In genomic region chr7:142805350-142806020, GRCh38 we compare ENCODE assay signal across 18 cellular contexts. TPM values are rescaled to one million over a fixed set of nuclear protein-coding genes. Genes with fewer than 3 reads are reported as not detected.
DNase-seq lines count a peak whose midpoint lies in the region; ATAC-seq and TF ChIP-seq lines count a peak whose summit lies in the region.
"Had no signal": no experiment of that assay in that cellular context is flagged by ENCODE, and none has a peak within 500 bp of the region (broad histone marks: within the 10 kb centered on the region; RNA-seq: fewer than 3 reads in every experiment).

No MANE protein-coding gene starts in this region.

- no TSS peak for BruUV-seq in mammary epithelial cell (replicated peaks; lab: Mats Ljungman, UMichigan)

- H3K9me3 ChIP-seq in BLaER1 treated with 17β-estradiol and CSF1 and Interleukin-3, amounts not matched to agents 10 nM and 100 nM (replicated peaks in 1 of 11) = no peaks in the 10 kb centered on the region
- no peaks in the 10 kb centered on the region for H3K9me3 ChIP-seq in DOHH2 (ENCODE audit: control insufficient read depth, insufficient read depth, low read length)
- no peaks in the 10 kb centered on the region for H3K9me3 ChIP-seq in mammary epithelial cell (replicated peaks; ENCODE audit: insufficient read depth, low read length)
- H3K9me3 ChIP-seq: adrenal gland, BE2C, left ventricle myocardium inferior, psoas muscle had no signal

- no peaks in the 10 kb centered on the region for H4K20me1 ChIP-seq in BLaER1 treated with 17β-estradiol and CSF1 and Interleukin-3, amounts not matched to agents 10 nM and 100 nM
- H4K20me1 ChIP-seq in DOHH2 (ENCODE audit: control insufficient read depth, insufficient read depth, low read depth, low read length) = no peaks in the 10 kb centered on the region
- no peaks in the 10 kb centered on the region for H4K20me1 ChIP-seq in mammary epithelial cell (ENCODE audit: insufficient read depth, low read length)

- intact Hi-C loops in mammary epithelial cell (cut with micrococcal nuclease) = no loop called here

- TF ChIP-seq CTCF in DOHH2 (IDR thresholded peaks at IDR 0.05; ENCODE audit: low read depth, low read length, poor library complexity, severe bottlenecking) = no peak
- TF ChIP-seq CTCF in mammary epithelial cell (conservative IDR thresholded peaks at IDR 0.05 in 1 of 2, IDR thresholded peaks at IDR 0.05 in 1 of 2; ENCODE audit: extremely low read depth in 1 of 2, insufficient read depth in 1 of 2, low read depth in 1 of 2, low read length in 2 of 2) = no peak
- TF ChIP-seq CTCF in progenitor cell of endocrine pancreas (IDR thresholded peaks at IDR 0.05; ENCODE audit: unreplicated experiment) = no peak

- ATAC-seq in activated CD8-positive, alpha-beta T cell treated with anti-CD3 and anti-CD28 coated beads, Interleukin-2, amount 10 ng/mL, durations not matched to agents 7 days and 5 days = no peak
- ATAC-seq in GM18511 (IDR thresholded peaks at IDR 0.05; ENCODE audit: unreplicated experiment) = no peak
- ATAC-seq: psoas muscle had no signal

- dilution Hi-C loops in mammary epithelial cell (cut with HindIII; ENCODE audit: low sequenced_read_pairs) = no loop called here

- peak; percentile 21 for DNase-seq in activated CD8-positive, alpha-beta T cell treated with anti-CD3 and anti-CD28 coated beads, Interleukin-2, amount 10 ng/mL, durations not matched to agents 7 days and 5 days
- DNase-seq in immature natural killer cell (no peak), NCI-H446 treated with DMSO at 0.1 percent for 48 hours (lab: John Stamatoyannopoulos, UW) (no peak), mammary epithelial cell (no peak), progenitor cell of endocrine pancreas (ENCODE audit: low spot score, unreplicated experiment) (no peak)
- DNase-seq: adrenal gland, BE2C, caudate nucleus, HFFc6, KG1, left ventricle myocardium inferior, psoas muscle, SHP77 treated with DMSO at 0.1 percent for 48 hours had no signal

- H3K36me3 Mint-ChIP-seq in activated CD8-positive, alpha-beta T cell treated with anti-CD3 and anti-CD28 coated beads, Interleukin-2, amount 10 ng/mL, durations not matched to agents 7 days and 5 days (ENCODE audit: low read depth) = peaks cover 55% of the 10 kb centered on the region
- H3K36me3 Mint-ChIP-seq in immature natural killer cell (peaks cover 32 to 42% (median 39%) of the 10 kb centered on the region in 3 donors), progenitor cell of endocrine pancreas (ENCODE audit: insufficient read depth) (no peaks in the 10 kb centered on the region)

- H3K4me1 ChIP-seq in BLaER1 treated with 17β-estradiol and CSF1 and Interleukin-3, amounts not matched to agents 10 nM and 100 nM = peaks cover 15 to 63% (median 58%) of the 10 kb centered on the region in 10 experiments
- H3K4me1 ChIP-seq in DOHH2 (ENCODE audit: control insufficient read depth, low read length) (peaks cover 76% of the 10 kb centered on the region), mammary epithelial cell (ENCODE audit: insufficient read depth, low read length) (no peaks in the 10 kb centered on the region)
- H3K4me1 ChIP-seq: adrenal gland, BE2C, left ventricle myocardium inferior, psoas muscle had no signal

- H3K79me2 ChIP-seq in DOHH2 (ENCODE audit: control insufficient read depth, low read length) (peaks cover 2% of the 10 kb centered on the region), mammary epithelial cell (ENCODE audit: insufficient read depth, low read length) (no peaks in the 10 kb centered on the region)

- in situ Hi-C loops in mammary epithelial cell (cut with MboI; ENCODE audit: low sequenced_read_pairs in 2 of 2) = loop anchor here in 1 of 2 donors (25.0 kb wide), 1 partner anchor 168 kb away; no protein-coding TSS in a partner anchor

- peak overlapping the region; percentile 9 for H3K4me3 Mint-ChIP-seq in activated CD8-positive, alpha-beta T cell treated with anti-CD3 and anti-CD28 coated beads, Interleukin-2, amount 10 ng/mL, durations not matched to agents 7 days and 5 days
- peak overlapping the region; percentile 70 to 83 (median 72) for H3K4me3 Mint-ChIP-seq in immature natural killer cell
- H3K4me3 Mint-ChIP-seq in progenitor cell of endocrine pancreas (ENCODE audit: low read depth) = no peak overlapping the region
- H3K4me3 Mint-ChIP-seq: HFFc6 had no signal

- H3K36me3 ChIP-seq in BLaER1 treated with 17β-estradiol and CSF1 and Interleukin-3, amounts not matched to agents 10 nM and 100 nM = no peaks in the 10 kb centered on the region
- peaks cover 60% of the 10 kb centered on the region for H3K36me3 ChIP-seq in DOHH2 (ENCODE audit: control insufficient read depth, low read length)
- no peaks in the 10 kb centered on the region for H3K36me3 ChIP-seq in mammary epithelial cell (ENCODE audit: insufficient read depth, low read length)
- H3K36me3 ChIP-seq: adrenal gland, BE2C, left ventricle myocardium inferior had no signal

- CTCF ChIA-PET in activated CD8-positive, alpha-beta T cell treated with anti-CD3 and anti-CD28 coated beads, Interleukin-2, amount 10 ng/mL, durations not matched to agents 7 days and 5 days (lab: Charles Lee) = interaction anchor here (13.6 kb wide), 1 partner anchor 14 kb away, joined by 584 read pairs; no protein-coding TSS in a partner anchor
- CTCF ChIA-PET in mammary epithelial cell (lab: Charles Lee; ENCODE audit: low non-redundant PET) = no interaction called here

- peaks cover 96% of the 10 kb centered on the region for H3K4me1 Mint-ChIP-seq in activated CD8-positive, alpha-beta T cell treated with anti-CD3 and anti-CD28 coated beads, Interleukin-2, amount 10 ng/mL, durations not matched to agents 7 days and 5 days (ENCODE audit: low read depth)
- peaks cover 100% of the 10 kb centered on the region in 2 donors for H3K4me1 Mint-ChIP-seq in immature natural killer cell
- peaks cover 3% of the 10 kb centered on the region for H3K4me1 Mint-ChIP-seq in progenitor cell of endocrine pancreas (ENCODE audit: low read depth)

- 62% methylated on average over 3 of the region's 3 CpGs for WGBS in mammary epithelial cell (ENCODE audit: low coverage, missing lambda C conversion rate)

- H3K9ac ChIP-seq in BLaER1 treated with 17β-estradiol and CSF1 and Interleukin-3, amounts not matched to agents 10 nM and 100 nM = no peak overlapping the region
- H3K9ac ChIP-seq in mammary epithelial cell (ENCODE audit: insufficient read depth, low read length) = no peak overlapping the region

- no peaks in the 10 kb centered on the region for H3K27me3 Mint-ChIP-seq in activated CD8-positive, alpha-beta T cell treated with anti-CD3 and anti-CD28 coated beads, Interleukin-2, amount 10 ng/mL, durations not matched to agents 7 days and 5 days (ENCODE audit: low read depth)
- H3K27me3 Mint-ChIP-seq in immature natural killer cell (ENCODE audit: low read depth in 3 of 3) (peaks cover 13 to 33% (median 14%) of the 10 kb centered on the region in 3 donors), progenitor cell of endocrine pancreas (peaks cover 70% of the 10 kb centered on the region)

- peak overlapping the region; percentile 99 for H3K27ac Mint-ChIP-seq in activated CD8-positive, alpha-beta T cell treated with anti-CD3 and anti-CD28 coated beads, Interleukin-2, amount 10 ng/mL, durations not matched to agents 7 days and 5 days
- H3K27ac Mint-ChIP-seq in immature natural killer cell (peak overlapping the region; percentile 97 to 100 (median 100)), progenitor cell of endocrine pancreas (no peak overlapping the region)
- H3K27ac Mint-ChIP-seq: HFFc6 had no signal

- no peaks in the 10 kb centered on the region for H3K9me2 ChIP-seq in DOHH2 (replicated peaks; ENCODE audit: control insufficient read depth, low read length)

- H2AFZ ChIP-seq in mammary epithelial cell (ENCODE audit: low read depth, low read length) = no peak overlapping the region

- H3K27ac ChIP-seq in BLaER1 treated with 17β-estradiol and CSF1 and Interleukin-3, amounts not matched to agents 10 nM and 100 nM = peak overlapping the region in 2 of 11 experiments; percentile 83 to 88; a peak in 1 of 22 replicates
- peak overlapping the region; percentile 97 for H3K27ac ChIP-seq in DOHH2 (ENCODE audit: low read depth, low read length)
- H3K27ac ChIP-seq in mammary epithelial cell (ENCODE audit: insufficient read depth, low read depth, low read length) = no peak overlapping the region
- H3K27ac ChIP-seq: adrenal gland, left ventricle myocardium inferior, psoas muscle had no signal

- H3K4me3 ChIP-seq in BLaER1 treated with 17β-estradiol and CSF1 and Interleukin-3, amounts not matched to agents 10 nM and 100 nM = no peak overlapping the region
- H3K4me3 ChIP-seq in DOHH2 (ENCODE audit: low read length) (peak overlapping the region; percentile 59), mammary epithelial cell (replicated peaks in 1 of 3; ENCODE audit: insufficient read depth in 1 of 3, low read depth in 2 of 3, low read length in 3 of 3) (no peak overlapping the region)
- H3K4me3 ChIP-seq: adrenal gland, left ventricle myocardium inferior, psoas muscle had no signal

- peaks cover 46% of the 10 kb centered on the region for H3F3A ChIP-seq in DOHH2 (ENCODE audit: control insufficient read depth, insufficient read depth)

- H3K9me3 Mint-ChIP-seq in activated CD8-positive, alpha-beta T cell treated with anti-CD3 and anti-CD28 coated beads, Interleukin-2, amount 10 ng/mL, durations not matched to agents 7 days and 5 days (ENCODE audit: insufficient read depth) = no peaks in the 10 kb centered on the region
- H3K9me3 Mint-ChIP-seq in immature natural killer cell (no peaks in the 10 kb centered on the region), progenitor cell of endocrine pancreas (ENCODE audit: low read depth) (no peaks in the 10 kb centered on the region)
- H3K9me3 Mint-ChIP-seq: HFFc6 had no signal

- H3K4me2 ChIP-seq in BLaER1 treated with 17β-estradiol and CSF1 and Interleukin-3, amounts not matched to agents 10 nM and 100 nM = peak overlapping the region in 10 of 11 experiments; percentile 21 to 95 (median 82); a peak in 19 of 22 replicates
- H3K4me2 ChIP-seq in DOHH2 (ENCODE audit: low read length) = peak overlapping the region; percentile 94
- no peak overlapping the region for H3K4me2 ChIP-seq in mammary epithelial cell (ENCODE audit: insufficient read depth, low read depth, low read length)

- POLR2A ChIA-PET in activated CD8-positive, alpha-beta T cell treated with anti-CD3 and anti-CD28 coated beads, Interleukin-2, amount 10 ng/mL, durations not matched to agents 7 days and 5 days (lab: Charles Lee) = interaction anchor here (0.7 to 22.0 kb wide), 4 partner anchors 14 to 247 kb away, joined by 3 to 2065 read pairs (median 4); no protein-coding TSS in a partner anchor

- peaks cover 0 to 4% (median 3%) of the 10 kb centered on the region in 11 experiments; a peak in 11 of 22 replicates for H3K27me3 ChIP-seq in BLaER1 treated with 17β-estradiol and CSF1 and Interleukin-3, amounts not matched to agents 10 nM and 100 nM
- no peaks in the 10 kb centered on the region for H3K27me3 ChIP-seq in DOHH2 (ENCODE audit: control insufficient read depth, low read length)
- H3K27me3 ChIP-seq in mammary epithelial cell (ENCODE audit: insufficient read depth, low read length) = no peaks in the 10 kb centered on the region

RNA-seq across cellular contexts. Expression of gene PRSS2, which starts 34.7 kb away (rescaled TPM):
- total RNA-seq in activated CD8-positive, alpha-beta T cell treated with anti-CD3 and anti-CD28 coated beads, Interleukin-2, amount 10 ng/mL, durations not matched to agents 7 days and 5 days = not detected
- polyA plus RNA-seq in immature natural killer cell (not detected), mammary epithelial cell (not detected)
- total RNA-seq in mammary epithelial cell (not detected), progenitor cell of endocrine pancreas (3.9 and 5.3 TPM in 2 replicates)
- not detected for polyA minus RNA-seq in mammary epithelial cell
- total RNA-seq: fibroblast of villous mesenchyme, HFFc6, left ventricle myocardium inferior, temporal lobe had no signal

RNA-seq across cellular contexts. Expression of gene EPHB6, which starts 49.4 kb away (rescaled TPM):
- total RNA-seq in activated CD8-positive, alpha-beta T cell treated with anti-CD3 and anti-CD28 coated beads, Interleukin-2, amount 10 ng/mL, durations not matched to agents 7 days and 5 days = 1 to 10 TPM; 7.0 TPM
- polyA plus RNA-seq in immature natural killer cell (1 to 10 TPM; 2.4 to 3.8 (median 2.6) TPM), mammary epithelial cell (0.95 TPM)
- total RNA-seq in mammary epithelial cell (under 1 TPM; 0.66 to 0.83 TPM), progenitor cell of endocrine pancreas (24.8 and 28.8 TPM in 2 replicates)
- polyA minus RNA-seq in mammary epithelial cell = 0.41 TPM

RNA-seq across cellular contexts. Expression of gene PRSS1, which starts 56.2 kb away (rescaled TPM):
- total RNA-seq in activated CD8-positive, alpha-beta T cell treated with anti-CD3 and anti-CD28 coated beads, Interleukin-2, amount 10 ng/mL, durations not matched to agents 7 days and 5 days = not detected
- polyA plus RNA-seq in immature natural killer cell (under 1 TPM in 1 of 3 donors, not detected in 2; 0.13 TPM), mammary epithelial cell (not detected)
- total RNA-seq in mammary epithelial cell (not detected), progenitor cell of endocrine pancreas (26.9 and 32.1 TPM in 2 replicates)
- polyA minus RNA-seq in mammary epithelial cell = not detected
- total RNA-seq: fibroblast of villous mesenchyme, HFFc6, left ventricle myocardium inferior, temporal lobe had no signal

Comparison
In these comparisons a context has a peak if more than half of its experiments do, and no peak if none do; other contexts are left out.
1. RNA of gene EPHB6, which starts 49.4 kb away (total RNA-seq): 24.8 to 28.8 TPM in progenitor cell of endocrine pancreas and 7.0 TPM in activated CD8-positive, alpha-beta T cell treated with anti-CD3 and anti-CD28 coated beads, Interleukin-2, amount 10 ng/mL, durations not matched to agents 7 days and 5 days; 0.66 to 0.83 TPM in mammary epithelial cell; every median in the first group is over 4 times any median in the second.
2. RNA of gene PRSS1, which starts 56.2 kb away (total RNA-seq): 26.9 to 32.1 TPM in progenitor cell of endocrine pancreas; not detected in mammary epithelial cell and not detected in activated CD8-positive, alpha-beta T cell treated with anti-CD3 and anti-CD28 coated beads, Interleukin-2, amount 10 ng/mL, durations not matched to agents 7 days and 5 days; every median in the first group is over 10 times any median in the second.